In genomic region chr3:96354106-96354505, GRCh38 we compare ENCODE assay signal across 18 cellular contexts.
DNase-seq lines count a peak whose midpoint lies in the region; ATAC-seq and TF ChIP-seq lines count a peak whose summit lies in the region.
"Had no signal": no experiment of that assay in that cellular context is flagged by ENCODE, and none has a peak within 500 bp of the region (broad histone marks: within the 10 kb centered on the region; RNA-seq: fewer than 3 reads in every experiment).

No MANE protein-coding gene starts in this region.

- H3K27me3 Mint-ChIP-seq in MCF 10A (ENCODE audit: insufficient read depth, unreplicated experiment) (no peaks in the 10 kb centered on the region), osteocyte (ENCODE audit: unreplicated experiment) (no peaks in the 10 kb centered on the region)
- H3K27me3 Mint-ChIP-seq: B cell; CD4-positive, alpha-beta T cell had no signal

- CTCF ChIA-PET in MCF 10A (lab: Yijun Ruan, JAX) = interaction anchor here (0.9 kb wide), 1 partner anchor 20 kb away, joined by 4 read pairs; no protein-coding TSS in a partner anchor

- H3K27ac Mint-ChIP-seq in MCF 10A (ENCODE audit: low read depth, unreplicated experiment) = peak overlapping the region; percentile 68
- H3K27ac Mint-ChIP-seq in osteocyte (ENCODE audit: unreplicated experiment) = peak overlapping the region; percentile 45
- H3K27ac Mint-ChIP-seq: B cell; CD4-positive, alpha-beta T cell; CD8-positive, alpha-beta T cell had no signal

- ATAC-seq in left lobe of liver = peak; percentile 100
- ATAC-seq in HG03460 (IDR thresholded peaks at IDR 0.05; ENCODE audit: unreplicated experiment) = no peak
- no peak for ATAC-seq in SK-N-SH treated with all-trans-retinoic acid at 6 μM for 48 hours
- ATAC-seq: A549; CD8-positive, alpha-beta T cell had no signal

- no peaks in the 10 kb centered on the region for H3K9me3 Mint-ChIP-seq in MCF 10A (ENCODE audit: unreplicated experiment)
- peaks cover 8% of the 10 kb centered on the region for H3K9me3 Mint-ChIP-seq in osteocyte (ENCODE audit: unreplicated experiment)

- intact Hi-C loops in MCF 10A (cut with micrococcal nuclease) = no loop called here
- intact Hi-C loops in breast epithelium (cut with DNase I; ENCODE audit: low total_unique reads) = no loop called here

- H3K27me3 ChIP-seq in breast epithelium = no peaks in the 10 kb centered on the region
- H3K27me3 ChIP-seq: BLaER1 treated with 17β-estradiol and CSF1 and Interleukin-3, amounts not matched to agents 10 nM and 100 nM had no signal

- H3K36me3 ChIP-seq in breast epithelium = no peaks in the 10 kb centered on the region
- H3K36me3 ChIP-seq: BLaER1 treated with 17β-estradiol and CSF1 and Interleukin-3, amounts not matched to agents 10 nM and 100 nM had no signal

- H3K36me3 Mint-ChIP-seq in MCF 10A (ENCODE audit: insufficient read depth, unreplicated experiment) = no peaks in the 10 kb centered on the region
- H3K36me3 Mint-ChIP-seq in osteocyte (ENCODE audit: unreplicated experiment) = no peaks in the 10 kb centered on the region
- H3K36me3 Mint-ChIP-seq: CD8-positive, alpha-beta T cell had no signal

- H3K27ac ChIP-seq in breast epithelium = no peak overlapping the region
- H3K27ac ChIP-seq: 22Rv1; A549; BLaER1 treated with 17β-estradiol and CSF1 and Interleukin-3, amounts not matched to agents 10 nM and 100 nM; C4-2B had no signal

- H3K4me3 Mint-ChIP-seq in MCF 10A (ENCODE audit: unreplicated experiment) = no peak overlapping the region
- H3K4me3 Mint-ChIP-seq in osteocyte (ENCODE audit: unreplicated experiment) = no peak overlapping the region
- H3K4me3 Mint-ChIP-seq: B cell; CD4-positive, alpha-beta T cell; CD8-positive, alpha-beta T cell had no signal

- no peaks in the 10 kb centered on the region for H3K4me1 ChIP-seq in breast epithelium
- H3K4me1 ChIP-seq: A549; BLaER1 treated with 17β-estradiol and CSF1 and Interleukin-3, amounts not matched to agents 10 nM and 100 nM; Caco-2 had no signal

- POLR2A ChIA-PET in MCF 10A (lab: Yijun Ruan, JAX) = interaction anchor here (0.7 kb wide), 1 partner anchor 45 kb away, joined by 3 read pairs; no protein-coding TSS in a partner anchor

- DNase-seq in MCF 10A (ENCODE audit: unreplicated experiment) (no peak), breast epithelium (ENCODE audit: low spot score in 2 of 2) (no peak), left lobe of liver (ENCODE audit: low spot score) (no peak), osteocyte (ENCODE audit: extremely low spot score, unreplicated experiment) (no peak)
- DNase-seq: AML-193; Caco-2; Calu3; CD4-positive, alpha-beta T cell; CD8-positive, alpha-beta T cell; DMS79 treated with DMSO at 0.1 percent for 48 hours; GF-D8 had no signal

- peaks cover 21% of the 10 kb centered on the region for H3K4me1 Mint-ChIP-seq in MCF 10A (ENCODE audit: insufficient read depth, unreplicated experiment)
- H3K4me1 Mint-ChIP-seq in osteocyte (ENCODE audit: unreplicated experiment) = peaks cover 24% of the 10 kb centered on the region
- H3K4me1 Mint-ChIP-seq: B cell had no signal

- no peak for TF ChIP-seq POLR2A in breast epithelium (IDR thresholded peaks at IDR 0.05)

- BruUV-seq in MCF 10A (replicated peaks; lab: Mats Ljungman, UMichigan) = no TSS peak

- H3K9me3 ChIP-seq in breast epithelium = peaks cover 0 to 10% of the 10 kb centered on the region in 2 donors
- H3K9me3 ChIP-seq: A549; BLaER1 treated with 17β-estradiol and CSF1 and Interleukin-3, amounts not matched to agents 10 nM and 100 nM; Caco-2 had no signal

- no peak overlapping the region for H3K4me3 ChIP-seq in breast epithelium
- H3K4me3 ChIP-seq: A549; BLaER1 treated with 17β-estradiol and CSF1 and Interleukin-3, amounts not matched to agents 10 nM and 100 nM had no signal

- TF ChIP-seq CTCF in MCF 10A (IDR thresholded peaks at IDR 0.05; ENCODE audit: unreplicated experiment) (no peak), breast epithelium (IDR thresholded peaks at IDR 0.05) (no peak), osteocyte (IDR thresholded peaks at IDR 0.05) (no peak)

TF ChIP-seq in SK-N-SH treated with all-trans-retinoic acid at 6 μM for 48 hours, 23 proteins besides CTCF, POLR2A, EP300 and RAD21:
- TF ChIP-seq PPARA (CRISPR knock-in tag; IDR thresholded peaks at IDR 0.05; ENCODE audit: borderline replicate concordance) (no peak), ARNTL (CRISPR knock-in tag; IDR thresholded peaks at IDR 0.05; ENCODE audit: borderline replicate concordance, low read depth) (no peak)
- TF ChIP-seq, protein P1, sequence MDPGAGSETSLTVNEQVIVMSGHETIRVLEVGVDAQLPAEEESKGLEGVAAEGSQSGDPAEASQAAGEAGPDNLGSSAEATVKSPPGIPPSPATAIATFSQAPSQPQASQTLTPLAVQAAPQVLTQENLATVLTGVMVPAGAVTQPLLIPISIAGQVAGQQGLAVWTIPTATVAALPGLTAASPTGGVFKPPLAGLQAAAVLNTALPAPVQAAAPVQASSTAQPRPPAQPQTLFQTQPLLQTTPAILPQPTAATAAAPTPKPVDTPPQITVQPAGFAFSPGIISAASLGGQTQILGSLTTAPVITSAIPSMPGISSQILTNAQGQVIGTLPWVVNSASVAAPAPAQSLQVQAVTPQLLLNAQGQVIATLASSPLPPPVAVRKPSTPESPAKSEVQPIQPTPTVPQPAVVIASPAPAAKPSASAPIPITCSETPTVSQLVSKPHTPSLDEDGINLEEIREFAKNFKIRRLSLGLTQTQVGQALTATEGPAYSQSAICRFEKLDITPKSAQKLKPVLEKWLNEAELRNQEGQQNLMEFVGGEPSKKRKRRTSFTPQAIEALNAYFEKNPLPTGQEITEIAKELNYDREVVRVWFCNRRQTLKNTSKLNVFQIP (CRISPR knock-in tag; IDR thresholded peaks at IDR 0.05; ENCODE audit: borderline replicate concordance, low read depth) = no peak
